Comparison of ENCODE assay signal across 7 cellular contexts in genomic region chr20:33489495-33490022, GRCh38. TPM values are rescaled to one million over a fixed set of nuclear protein-coding genes. Genes with fewer than 3 reads are reported as not detected.
DNase-seq lines count a peak whose midpoint lies in the region; ATAC-seq, FAIRE-seq and TF ChIP-seq lines count a peak whose summit lies in the region.

No MANE protein-coding gene starts in this region.

- no peaks in the 10 kb centered on the region for H4K20me1 ChIP-seq in GM12878 (ENCODE audit: control insufficient read depth, insufficient read depth)

- no peaks in the 10 kb centered on the region for H3K4me1 ChIP-seq in GM12878 (ENCODE audit: control insufficient read depth, insufficient read depth, low read length)

- no peak for TF ChIP-seq CTCF in GM12878 (IDR thresholded peaks at IDR 0.05 in 2 of 3, conservative IDR thresholded peaks at IDR 0.05 in 1 of 3; ENCODE audit: control insufficient read depth in 2 of 3, extremely low read depth in 1 of 3, insufficient read depth in 1 of 3, low read depth in 3 of 3, low read length in 3 of 3)
- TF ChIP-seq CTCF in retinal pigment epithelial cell (conservative IDR thresholded peaks at IDR 0.05; ENCODE audit: low read depth, low read length): no peak

- DNase-seq in NCI-H2029 treated with DMSO at 0.1 percent for 48 hours (lab: John Stamatoyannopoulos, UW) (peak; percentile 96), T1000 (lab: John Stamatoyannopoulos, UW) (peak; percentile 87), GM12878 (ENCODE audit: low read depth, low spot score) (peak; percentile 74), hypothalamus (lab: John Stamatoyannopoulos, UW) (peak; percentile 80 to 99 (median 98)), retinal pigment epithelial cell (ENCODE audit: low read depth) (peak; percentile 86)

- RAD21 ChIA-PET in GM12878 (lab: Charles Lee; ENCODE audit: unreplicated experiment): interaction anchor here (0.6 to 2.5 kb wide), 13 partner anchors 12 to 178 kb away, joined by 3 to 21 read pairs (median 3); partner anchors contain the start of genes ACTL10 and SNTA1

- SMC1A ChIA-PET in GM12878 (lab: Charles Lee; ENCODE audit: uncharacterized antibody, unreplicated experiment): interaction anchor here (0.7 to 2.0 kb wide), 7 partner anchors 9 to 179 kb away, joined by 3 to 8 read pairs (median 5); no protein-coding TSS in a partner anchor

- H2AFZ ChIP-seq in GM12878 (ENCODE audit: control insufficient read depth, low read depth, low read length): peak overlapping the region; percentile 81

- no peak for TF ChIP-seq EP300 in GM12878 (IDR thresholded peaks at IDR 0.05; ENCODE audit: borderline replicate concordance in 1 of 2, control insufficient read depth in 1 of 2, low read depth in 2 of 2, low read length in 2 of 2)

- no peaks in the 10 kb centered on the region for H3K27me3 ChIP-seq in GM12878 (replicated peaks in 1 of 2; ENCODE audit: control insufficient read depth in 2 of 2, insufficient read depth in 2 of 2, low read length in 1 of 2)

- peak overlapping the region; percentile 84 for H3K9ac ChIP-seq in GM12878 (ENCODE audit: control insufficient read depth, insufficient read depth, low read length)

- peak; percentile 93 for ATAC-seq in GM18511 (IDR thresholded peaks at IDR 0.05; ENCODE audit: unreplicated experiment)
- peak; percentile 90 for ATAC-seq in HG03025 (IDR thresholded peaks at IDR 0.05; ENCODE audit: low FRiP score, unreplicated experiment)
- peak; percentile 98 for ATAC-seq in GM12878

- in situ Hi-C loops in GM12878 (cut with MboI): no loop called here

- WGBS in GM12878 (ENCODE audit: insufficient coverage, insufficient replicate concordance, low lambda C conversion rate, missing lambda C conversion rate): 1% methylated on average over 34 of the region's 36 CpGs

- POLR2A ChIA-PET in GM12878 (lab: Charles Lee): interaction anchor here (0.6 to 2.4 kb wide), 20 partner anchors 10 to 1607 kb away, joined by 3 to 20 read pairs (median 4); partner anchors contain the start of genes ACTL10, CDK5RAP1, PXMP4 and RALY

- TF ChIP-seq RAD21 in GM12878 (IDR thresholded peaks at IDR 0.05; ENCODE audit: insufficient read depth, low read depth, low read length): no peak

- H3K4me3 ChIP-seq in GM12878: peak overlapping the region; percentile 96
- peak overlapping the region; percentile 53 for H3K4me3 ChIP-seq in retinal pigment epithelial cell (ENCODE audit: low read length)

- CTCF ChIA-PET in GM12878 (lab: Yijun Ruan, JAX): interaction anchor here (0.6 to 2.9 kb wide), 6 partner anchors 11 to 178 kb away, joined by 3 to 17 read pairs (median 4); partner anchors contain the start of gene ACTL10

- intact Hi-C loops in GM12878 (cut with micrococcal nuclease; ENCODE audit: unreplicated experiment): no loop called here

- peaks cover 10% of the 10 kb centered on the region for H3K79me2 ChIP-seq in GM12878 (ENCODE audit: control insufficient read depth, insufficient read depth, low read length)

- no peaks in the 10 kb centered on the region for H3K9me3 ChIP-seq in GM12878 (replicated peaks; ENCODE audit: control insufficient read depth, insufficient read depth, low read length)

- H3K27ac ChIP-seq in GM12878 (ENCODE audit: control insufficient read depth, insufficient read depth): peak overlapping the region; percentile 76

- H3K4me2 ChIP-seq in GM12878 (ENCODE audit: control insufficient read depth, insufficient read depth): peak overlapping the region; percentile 62

- H3K36me3 ChIP-seq in GM12878 (ENCODE audit: control insufficient read depth in 2 of 2, insufficient read depth in 2 of 2, low read length in 1 of 2): no peaks in the 10 kb centered on the region

- peak; percentile 75 for FAIRE-seq in GM12878 (lab: Jason Lieb, UNC)

- TF ChIP-seq POLR2A in GM12878 (IDR thresholded peaks at IDR 0.05; ENCODE audit: low read depth, low read length): peak; percentile 96

- no TSS peak for BruUV-seq in GM12878 (replicated peaks; lab: Mats Ljungman, UMichigan)

TF ChIP-seq in GM12878, 131 proteins besides CTCF, POLR2A, EP300 and RAD21 (continues in another document):
- TF ChIP-seq STAT3 (IDR thresholded peaks at IDR 0.05; ENCODE audit: low read depth, low read length) (no peak), USF1 (IDR thresholded peaks at IDR 0.05; ENCODE audit: borderline replicate concordance, extremely low read length, insufficient read depth, low read depth, low read length) (peak; percentile 63), EZH2 (IDR thresholded peaks at IDR 0.05; ENCODE audit: borderline replicate concordance, control insufficient read depth, low read depth, low read length) (no peak), RCOR1 (conservative IDR thresholded peaks at IDR 0.05; ENCODE audit: low read depth, low read length) (no peak), NKRF (conservative IDR thresholded peaks at IDR 0.05) (no peak), TAF1 (IDR thresholded peaks at IDR 0.05; ENCODE audit: borderline replicate concordance, low read depth, low read length) (peak; percentile 70), BRCA1 (IDR thresholded peaks at IDR 0.05; ENCODE audit: low read depth, low read length) (no peak), EGR1 (IDR thresholded peaks at IDR 0.05; ENCODE audit: borderline replicate concordance in 1 of 2, low read depth in 2 of 2, low read length in 2 of 2) (no peak)

RNA-seq across cellular contexts. Expression of gene CBFA2T2, which starts 0.3 kb away (rescaled TPM):
- 21.8 and 22.2 TPM in 2 replicates for total RNA-seq in GM12878 (2013; cell fraction: nucleolus; rRNA removed)
- 2.6 and 2.7 TPM in 2 replicates for total RNA-seq in GM12878 (2014; rRNA removed)
- total RNA-seq in GM12878 (2014; rRNA removed; fragmentation: Illumina TruSeq; extraction: Trizol): 3.0 and 3.6 TPM in 2 replicates
- total RNA-seq in GM12878 (2021): 5.7 and 6.2 TPM in 2 replicates
- 2.7 TPM for polyA plus RNA-seq in GM12878 (2011; ENCODE audit: low read depth)
- polyA plus RNA-seq in GM12878 (2011; rRNA removed): 6.9 and 8.2 TPM in 2 replicates
- 7.8 and 9.2 TPM in 2 replicates for polyA plus RNA-seq in GM12878 (2011; cell fraction: cytosol; rRNA removed)
- polyA plus RNA-seq in GM12878 (2011; cell fraction: nucleus; rRNA removed): 14.9 and 15.5 TPM in 2 replicates
- 4.8 and 6.5 TPM in 2 replicates for polyA plus RNA-seq in GM12878 (2012)
- 4.3 and 5.2 TPM in 2 replicates for polyA plus RNA-seq in GM12878 (2014; fragmentation: Illumina TruSeq; extraction: Trizol)
- under 1 TPM; 0.61 to 0.62 TPM for polyA plus RNA-seq in GM12878 (2014; fragmentation: Nextera tagmentation; extraction: Ambion mirVana)
- polyA plus RNA-seq in GM12878 (2014; rRNA removed): 6.2 and 7.0 TPM in 2 replicates
- 1 to 10 TPM; 7.1 to 8.6 TPM for polyA plus RNA-seq in GM12878 (2016; fragmentation: Nextera tagmentation; extraction: Ambion mirVana)
- 10.7 and 15.5 TPM in 2 replicates for polyA minus RNA-seq in GM12878 (2011; rRNA and poly(A)+ RNA removed)
- polyA minus RNA-seq in GM12878 (2011; cell fraction: cytosol; rRNA and poly(A)+ RNA removed): 6.1 and 8.6 TPM in 2 replicates
- 4.0 and 7.4 TPM in 2 replicates for polyA minus RNA-seq in GM12878 (2011; cell fraction: nucleus; rRNA and poly(A)+ RNA removed)

RNA-seq across cellular contexts. Expression of gene SNTA1, which starts 46.0 kb away (rescaled TPM):
- total RNA-seq in GM12878 (2013; cell fraction: nucleolus; rRNA removed): 0.15 and 0.39 TPM in 2 replicates
- total RNA-seq in GM12878 (2014; rRNA removed) (4.1 and 5.1 TPM in 2 replicates), GM12878 (2014; rRNA removed; fragmentation: Illumina TruSeq; extraction: Trizol) (1.8 and 1.9 TPM in 2 replicates), GM12878 (2021) (3.4 and 3.9 TPM in 2 replicates)
- polyA plus RNA-seq in GM12878 (2011; ENCODE audit: low read depth): 1.00 TPM
- polyA plus RNA-seq in GM12878 (2011; rRNA removed) (0.26 and 0.48 TPM in 2 replicates), GM12878 (2014; fragmentation: Illumina TruSeq; extraction: Trizol) (0.51 and 1.7 TPM in 2 replicates), GM12878 (2014; fragmentation: Nextera tagmentation; extraction: Ambion mirVana) (under 1 TPM; 0.26 to 0.35 TPM), GM12878 (2014; rRNA removed) (3.7 and 4.0 TPM in 2 replicates), GM12878 (2016; fragmentation: Nextera tagmentation; extraction: Ambion mirVana) (1 to 10 TPM in 1 of 2 experiments, under 1 TPM in 1; 0.42 to 3.7 TPM)
- 0.75 and 1.1 TPM in 2 replicates for polyA plus RNA-seq in GM12878 (2011; cell fraction: cytosol; rRNA removed)
- 0.37 and 0.48 TPM in 2 replicates for polyA plus RNA-seq in GM12878 (2011; cell fraction: nucleus; rRNA removed)
- polyA plus RNA-seq in GM12878 (2012): 2.0 and 2.1 TPM in 2 replicates
- polyA minus RNA-seq in GM12878 (2011; rRNA and poly(A)+ RNA removed): 0.51 and 0.72 TPM in 2 replicates
- polyA minus RNA-seq in GM12878 (2011; cell fraction: cytosol; rRNA and poly(A)+ RNA removed): 0.83 TPM in 1 of 2 replicates, not detected in the other
- polyA minus RNA-seq in GM12878 (2011; cell fraction: nucleus; rRNA and poly(A)+ RNA removed): not detected in 2 replicates

Comparison
In these comparisons a context has a peak if more than half of its experiments do, and no peak if none do; other contexts are left out.
1. Peak in every context shown above with its lines: DNase-seq, ATAC-seq, H3K4me3 ChIP-seq and H3K27ac ChIP-seq.